In the genomic region with DNA sequence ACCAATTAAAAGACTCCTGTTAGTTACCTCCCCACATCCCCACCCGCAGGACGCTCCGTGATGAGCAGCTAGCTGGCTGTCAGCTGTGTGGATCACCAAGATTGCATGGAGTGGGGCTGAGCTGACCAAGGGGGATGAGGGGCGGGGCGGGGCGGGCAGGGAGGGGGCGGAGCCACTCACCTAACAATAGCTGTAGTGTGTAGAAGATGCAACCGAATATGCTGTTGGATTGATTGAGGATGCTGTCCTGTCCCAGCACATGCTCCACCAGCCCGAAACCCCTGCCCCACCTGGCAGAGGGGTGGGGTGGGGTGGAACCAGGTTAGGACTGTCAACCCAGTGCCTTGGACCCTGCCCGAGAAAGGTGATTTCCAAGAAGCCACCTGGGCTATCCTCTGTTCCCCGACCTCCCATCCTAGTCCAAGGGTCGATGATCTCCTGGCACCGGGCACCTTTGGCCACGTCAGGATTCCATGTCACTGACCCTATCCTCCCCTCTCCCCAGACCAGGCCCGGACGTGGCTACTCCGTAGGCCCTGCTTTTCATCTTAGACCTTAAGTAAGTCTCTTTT, we compare ENCODE assay signal across 8 cellular contexts. TPM values are rescaled to one million over a fixed set of nuclear protein-coding genes. Genes with fewer than 3 reads are reported as not detected.
DNase-seq lines count a peak whose midpoint lies in the region; ATAC-seq and TF ChIP-seq lines count a peak whose summit lies in the region.

No MANE protein-coding gene starts in this region.

- peak overlapping the region; percentile 99 for H3K4me3 Mint-ChIP-seq in glutamatergic neuron (ENCODE audit: unreplicated experiment)

- H3K27me3 ChIP-seq in WERI-Rb-1 (ENCODE audit: insufficient read depth, low read depth, severe bottlenecking) (no peaks in the 10 kb centered on the region), sigmoid colon (no peaks in the 10 kb centered on the region)

- peaks cover 9% of the 10 kb centered on the region for H3K9me3 Mint-ChIP-seq in glutamatergic neuron (ENCODE audit: unreplicated experiment)

- no peaks in the 10 kb centered on the region for H3K9me3 ChIP-seq in WERI-Rb-1 (ENCODE audit: severe bottlenecking)
- no peaks in the 10 kb centered on the region for H3K9me3 ChIP-seq in sigmoid colon

- peaks cover 36% of the 10 kb centered on the region for H3K36me3 ChIP-seq in WERI-Rb-1
- peaks cover 7 to 24% (median 10%) of the 10 kb centered on the region in 4 donors for H3K36me3 ChIP-seq in sigmoid colon

- peak overlapping the region; percentile 89 for H3K27ac Mint-ChIP-seq in glutamatergic neuron (ENCODE audit: unreplicated experiment)

- ATAC-seq in HG02973 (IDR thresholded peaks at IDR 0.05; ENCODE audit: unreplicated experiment) = no peak

- H3K4me3 ChIP-seq in WERI-Rb-1 (ENCODE audit: low read depth, low read length) (peak overlapping the region; percentile 96), sigmoid colon (peak overlapping the region; percentile 74 to 93 (median 81))

- H3K27ac ChIP-seq in WERI-Rb-1 (peak overlapping the region; percentile 80), sigmoid colon (peak overlapping the region; percentile 86 to 95 (median 94))

- H3K27me3 Mint-ChIP-seq in glutamatergic neuron (ENCODE audit: unreplicated experiment) = peaks cover 13% of the 10 kb centered on the region

- H3K4me1 ChIP-seq in sigmoid colon = peaks cover 0 to 23% (median 16%) of the 10 kb centered on the region in 4 donors

- no peak for TF ChIP-seq POLR2A in sigmoid colon (IDR thresholded peaks at IDR 0.05)

- H3K4me1 Mint-ChIP-seq in glutamatergic neuron (ENCODE audit: low read depth, unreplicated experiment) = peaks cover 4% of the 10 kb centered on the region

- no peaks in the 10 kb centered on the region for H3K36me3 Mint-ChIP-seq in glutamatergic neuron (ENCODE audit: unreplicated experiment)

- WGBS in sigmoid colon, 2 donors = 29 to 57% methylated on average over 17 of the region's 17 CpGs

- intact Hi-C loops in sigmoid colon (cut with DNase I) = no loop called here

- DNase-seq in COLO668 (lab: John Stamatoyannopoulos, UW; ENCODE audit: unreplicated experiment) = peak; percentile 39
- peak; percentile 82 for DNase-seq in HuH-7 (ENCODE audit: low spot score)
- DNase-seq in WERI-Rb-1 = peak; percentile 76
- DNase-seq in glutamatergic neuron = peak; percentile 68
- DNase-seq in sigmoid colon = no peak
- no peak for DNase-seq in stimulated activated CD4-positive, alpha-beta T cell treated with anti-CD3 and anti-CD28 coated beads, Interleukin-1b, Interleukin-23, amount 100 ng/mL, for 48 hours
- DNase-seq in SKM-1 (lab: John Stamatoyannopoulos, UW; ENCODE audit: unreplicated experiment) = no peak

- TF ChIP-seq EP300 in sigmoid colon (IDR thresholded peaks at IDR 0.05) = no peak

- TF ChIP-seq CTCF in WERI-Rb-1 (IDR thresholded peaks at IDR 0.05; ENCODE audit: low read depth, low read length) (no peak), glutamatergic neuron (IDR thresholded peaks at IDR 0.05; ENCODE audit: partially characterized antibody, unreplicated experiment) (no peak), sigmoid colon (IDR thresholded peaks at IDR 0.05) (no peak)

RNA-seq across cellular contexts. Expression of gene VKORC1, which starts 1.4 kb away (rescaled TPM):
- total RNA-seq in glutamatergic neuron (ENCODE audit: unreplicated experiment) (152 TPM), sigmoid colon (100 to 1,000 TPM; 107 to 165 (median 116) TPM)
- polyA plus RNA-seq in sigmoid colon = 10 to 100 TPM; 30.5 to 66.5 (median 45.6) TPM

RNA-seq across cellular contexts. Expression of gene PRSS53, which starts 4.5 kb away (rescaled TPM):
- total RNA-seq in glutamatergic neuron (ENCODE audit: unreplicated experiment) (20.4 TPM), sigmoid colon (1 to 10 TPM; 1.1 to 9.1 (median 2.6) TPM)
- 1 to 10 TPM in 1 of 3 donors, not detected in 2; 2.0 TPM for polyA plus RNA-seq in sigmoid colon

RNA-seq across cellular contexts. Expression of gene BCKDK, which starts 15.0 kb away (rescaled TPM):
- total RNA-seq in glutamatergic neuron (ENCODE audit: unreplicated experiment) = 62.4 TPM
- 10 to 100 TPM; 29.5 to 42.7 (median 33.7) TPM for total RNA-seq in sigmoid colon
- 10 to 100 TPM; 21.6 to 33.2 (median 32.1) TPM for polyA plus RNA-seq in sigmoid colon

RNA-seq across cellular contexts. Expression of gene ZNF646, which starts 19.0 kb away (rescaled TPM):
- total RNA-seq in glutamatergic neuron (ENCODE audit: unreplicated experiment) (33.1 TPM), sigmoid colon (10 to 100 TPM in 1 of 4 donors, 1 to 10 TPM in 3; 8.3 to 12.2 (median 8.8) TPM)
- polyA plus RNA-seq in sigmoid colon = 10 to 100 TPM in 1 of 3 donors, 1 to 10 TPM in 2; 1.8 to 15.0 (median 4.9) TPM

RNA-seq across cellular contexts. Expression of gene ZNF668, which starts 19.2 kb away (rescaled TPM):
- total RNA-seq in glutamatergic neuron (ENCODE audit: unreplicated experiment) (15.5 TPM), sigmoid colon (10 to 100 TPM in 1 of 4 donors, 1 to 10 TPM in 3; 5.2 to 12.5 (median 7.7) TPM)
- 10 to 100 TPM in 1 of 3 donors, 1 to 10 TPM in 2; 4.8 to 11.7 (median 4.9) TPM for polyA plus RNA-seq in sigmoid colon

Comparison
In these comparisons a context has a peak if more than half of its experiments do, and no peak if none do; other contexts are left out.
1. DNase-seq: peak in COLO668 (single experiment), HuH-7 (single experiment), WERI-Rb-1 (single experiment) and glutamatergic neuron (single experiment); none in sigmoid colon (single experiment), stimulated activated CD4-positive, alpha-beta T cell treated with anti-CD3 and anti-CD28 coated beads, Interleukin-1b, Interleukin-23, amount 100 ng/mL, for 48 hours (single experiment) and SKM-1 (single experiment).